ENCODE assay signal across 16 cellular contexts in the genomic region with DNA sequence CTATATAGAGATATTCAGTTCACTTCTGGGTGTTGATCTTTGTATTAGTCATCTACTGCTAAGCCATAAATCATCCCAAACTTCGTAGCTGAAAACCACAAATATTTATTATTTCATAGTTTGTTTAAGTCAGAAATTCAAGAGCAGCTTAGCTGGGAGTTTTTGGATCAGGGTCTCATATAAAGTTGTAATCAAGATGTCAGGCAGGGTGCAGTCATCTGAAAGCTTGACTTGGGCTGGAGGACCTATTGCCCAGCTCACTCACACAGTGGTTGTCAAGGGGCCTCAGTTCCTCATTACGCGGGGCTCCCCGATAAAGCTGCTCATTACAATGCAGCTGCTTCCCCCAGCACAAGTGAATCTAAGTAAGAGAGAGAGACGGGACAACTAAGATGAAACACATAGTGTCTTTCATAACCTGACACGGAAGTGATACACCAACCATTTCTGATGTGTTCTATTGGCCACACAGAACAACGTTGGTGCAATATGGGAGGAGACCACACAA. TPM values are rescaled to one million over a fixed set of nuclear protein-coding genes. Genes with fewer than 3 reads are reported as not detected.
DNase-seq lines count a peak whose midpoint lies in the region; ATAC-seq and TF ChIP-seq lines count a peak whose summit lies in the region.
"Had no signal": no experiment of that assay in that cellular context is flagged by ENCODE, and none has a peak within 500 bp of the region (broad histone marks: within the 10 kb centered on the region; RNA-seq: fewer than 3 reads in every experiment).

No MANE protein-coding gene starts in this region.

- no peaks in the 10 kb centered on the region for H3K27me3 Mint-ChIP-seq in chondrocyte (ENCODE audit: low read depth)

- TF ChIP-seq CTCF in chondrocyte (IDR thresholded peaks at IDR 0.05) = no peak
- no peak for TF ChIP-seq CTCF in heart right ventricle (IDR thresholded peaks at IDR 0.05)

- peaks cover 27% of the 10 kb centered on the region for H3K9me3 Mint-ChIP-seq in chondrocyte (ENCODE audit: low read depth)
- H3K9me3 Mint-ChIP-seq: activated naive CD8-positive, alpha-beta T cell treated with anti-CD3 and anti-CD28 coated beads, Interleukin-2, amount 10 ng/mL, durations not matched to agents 7 days and 5 days had no signal

- ATAC-seq in activated CD4-positive, CD25-positive, alpha-beta regulatory T cell treated with anti-CD3 and anti-CD28 coated beads, Interleukin-2, amount 50 U/mL, for 24 hours = no peak
- no peak for ATAC-seq in heart right ventricle
- ATAC-seq: pancreas had no signal

- peaks cover 37% of the 10 kb centered on the region for H3K4me1 Mint-ChIP-seq in chondrocyte (ENCODE audit: low read depth)
- H3K4me1 Mint-ChIP-seq: activated naive CD8-positive, alpha-beta T cell treated with anti-CD3 and anti-CD28 coated beads, Interleukin-2, amount 10 ng/mL, durations not matched to agents 7 days and 5 days had no signal

- peaks cover 7% of the 10 kb centered on the region for H3K36me3 Mint-ChIP-seq in chondrocyte (ENCODE audit: low read depth)
- H3K36me3 Mint-ChIP-seq: activated naive CD8-positive, alpha-beta T cell treated with anti-CD3 and anti-CD28 coated beads, Interleukin-2, amount 10 ng/mL, durations not matched to agents 7 days and 5 days had no signal

- intact Hi-C loops in heart right ventricle (cut with DNase I) = no loop called here

- H3K4me1 ChIP-seq in heart right ventricle = peaks cover 0 to 31% (median 8%) of the 10 kb centered on the region in 9 donors
- H3K4me1 ChIP-seq: BE2C had no signal

- DNase-seq in EL (peak; percentile 90), NCI-H460 (ENCODE audit: extremely low read depth, low read depth) (peak; percentile 70), chondrocyte (ENCODE audit: low spot score) (no peak), non-pigmented ciliary epithelial cell (ENCODE audit: low read depth) (peak; percentile 85), heart right ventricle (no peak), NCI-H2171 (lab: John Stamatoyannopoulos, UW) (no peak), NCI-H1436 treated with DMSO at 0.1 percent for 48 hours (lab: John Stamatoyannopoulos, UW) (no peak)
- DNase-seq: activated CD8-positive, alpha-beta memory T cell treated with anti-CD3 and anti-CD28 coated beads, Interleukin-2, amount 50 U/mL, for 4 hours; activated naive CD8-positive, alpha-beta T cell treated with anti-CD3 and anti-CD28 coated beads, Interleukin-2, amount 10 ng/mL, durations not matched to agents 7 days and 5 days; BE2C; GDM1; Karpas-422; pancreas; SHP77 had no signal

- peak overlapping the region; percentile 93 for H3K27ac Mint-ChIP-seq in chondrocyte (ENCODE audit: unreplicated experiment)
- H3K27ac Mint-ChIP-seq: activated naive CD8-positive, alpha-beta T cell treated with anti-CD3 and anti-CD28 coated beads, Interleukin-2, amount 10 ng/mL, durations not matched to agents 7 days and 5 days had no signal

- H3K36me3 ChIP-seq in heart right ventricle = peaks cover 0 to 10% (median 0%) of the 10 kb centered on the region in 9 donors
- H3K36me3 ChIP-seq: BE2C, pancreas had no signal

- WGBS in heart right ventricle, 2 donors = 88 to 91% methylated on average over 7 of the region's 7 CpGs

- H3K9me3 ChIP-seq in heart right ventricle = peaks cover 0 to 15% (median 0%) of the 10 kb centered on the region in 11 donors
- H3K9me3 ChIP-seq: BE2C, pancreas had no signal

- no peak overlapping the region for H3K27ac ChIP-seq in heart right ventricle
- H3K27ac ChIP-seq: pancreas, VCaP had no signal

- no peak overlapping the region for H3K4me3 Mint-ChIP-seq in chondrocyte (ENCODE audit: unreplicated experiment)
- H3K4me3 Mint-ChIP-seq: activated naive CD8-positive, alpha-beta T cell treated with anti-CD3 and anti-CD28 coated beads, Interleukin-2, amount 10 ng/mL, durations not matched to agents 7 days and 5 days had no signal

- no peak overlapping the region for H3K4me3 ChIP-seq in heart right ventricle
- H3K4me3 ChIP-seq: pancreas had no signal

- no peaks in the 10 kb centered on the region for H3K27me3 ChIP-seq in heart right ventricle
- H3K27me3 ChIP-seq: BE2C, pancreas had no signal

RNA-seq across cellular contexts. Expression of a gene that starts 15.7 kb away (rescaled TPM):
- 160 and 177 TPM in 2 replicates for total RNA-seq in NCI-H460 (2014; rRNA removed; shearing (Covaris generic))
- polyA plus RNA-seq in NCI-H460 (2014; cell fraction: nucleus; rRNA removed) = 56.7 and 63.1 TPM in 2 replicates
- total RNA-seq in chondrocyte = 24.0 to 39.8 TPM (median 39.0 TPM) in 3 replicates
- 100 to 1,000 TPM; 121 to 315 (median 190) TPM for total RNA-seq in heart right ventricle
- 10 to 100 TPM; 27.5 to 41.0 TPM for polyA plus RNA-seq in heart right ventricle

Comparison
In these comparisons a context has a peak if more than half of its experiments do, and no peak if none do; other contexts are left out.
1. DNase-seq: peak in EL (single experiment), NCI-H460 (single experiment) and non-pigmented ciliary epithelial cell (single experiment); none in chondrocyte (single experiment), heart right ventricle (0 of 2), NCI-H2171 (single experiment) and NCI-H1436 treated with DMSO at 0.1 percent for 48 hours (single experiment).